Comparison of ENCODE assay signal across 8 cellular contexts in the genomic region with DNA sequence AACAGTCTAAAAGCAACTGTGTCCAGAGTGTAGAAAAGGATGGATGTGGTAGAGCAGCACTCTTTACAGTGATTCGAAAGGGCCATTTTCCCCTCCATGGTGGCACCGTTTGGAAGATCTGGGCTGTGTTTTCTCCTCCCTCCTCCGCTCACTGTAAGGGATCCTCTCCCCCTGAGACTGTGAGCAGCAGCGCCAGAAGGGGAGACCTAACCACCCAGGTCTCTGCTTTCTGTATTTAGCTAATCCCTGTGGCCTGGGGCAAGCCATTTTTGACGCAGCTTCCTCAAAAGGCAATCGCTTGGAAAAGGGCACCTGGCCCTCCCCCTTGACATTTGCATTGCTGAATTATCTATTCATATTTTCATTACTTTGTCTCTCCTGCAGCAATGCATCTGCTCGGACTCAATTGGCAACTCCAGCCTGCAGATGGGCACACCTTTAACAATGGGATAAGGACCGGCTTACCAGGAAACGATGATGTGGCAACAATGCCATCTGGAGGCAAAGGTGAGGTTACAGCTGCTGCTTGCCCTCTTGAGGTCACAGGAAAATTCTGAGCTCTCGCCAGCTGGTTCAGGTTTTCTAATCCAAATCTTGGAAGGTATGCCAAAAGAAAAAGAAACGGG.
DNase-seq lines count a peak whose midpoint lies in the region; ATAC-seq and TF ChIP-seq lines count a peak whose summit lies in the region.

No MANE protein-coding gene starts in this region.

- H3K9me3 Mint-ChIP-seq in type B pancreatic cell, result no peaks in the 10 kb centered on the region
- H3K9me3 Mint-ChIP-seq in stimulated activated effector memory CD8-positive, alpha-beta T cell treated with anti-CD3 and anti-CD28 coated beads, Interleukin-12 subunit alpha, Interleukin-12 subunit beta, amount 100 ng/mL, for 72 hours, result no peaks in the 10 kb centered on the region

- H3K4me3 ChIP-seq in WI38 (ENCODE audit: low read depth, low read length), result no peak overlapping the region

- ATAC-seq in GM21717 (IDR thresholded peaks at IDR 0.05; ENCODE audit: unreplicated experiment), result peak; percentile 81
- no peak for ATAC-seq in GM18520 (IDR thresholded peaks at IDR 0.05; ENCODE audit: unreplicated experiment)
- ATAC-seq in stimulated activated effector memory CD8-positive, alpha-beta T cell treated with anti-CD3 and anti-CD28 coated beads, Interleukin-12 subunit alpha, Interleukin-12 subunit beta, amount 100 ng/mL, for 72 hours, result no peak

- H3K4me1 Mint-ChIP-seq in type B pancreatic cell (ENCODE audit: unreplicated experiment), result peaks cover 21% of the 10 kb centered on the region
- no peaks in the 10 kb centered on the region for H3K4me1 Mint-ChIP-seq in stimulated activated effector memory CD8-positive, alpha-beta T cell treated with anti-CD3 and anti-CD28 coated beads, Interleukin-12 subunit alpha, Interleukin-12 subunit beta, amount 100 ng/mL, for 72 hours

- peak; percentile 37; the same call in 1 of the 2 replicates for TF ChIP-seq CTCF in WI38 (IDR thresholded peaks at IDR 0.05; ENCODE audit: low read depth, low read length)
- peak; percentile 73 for TF ChIP-seq CTCF in type B pancreatic cell (conservative IDR thresholded peaks at IDR 0.05)

- no peak overlapping the region for H3K27ac Mint-ChIP-seq in type B pancreatic cell
- no peak overlapping the region for H3K27ac Mint-ChIP-seq in stimulated activated effector memory CD8-positive, alpha-beta T cell treated with anti-CD3 and anti-CD28 coated beads, Interleukin-12 subunit alpha, Interleukin-12 subunit beta, amount 100 ng/mL, for 72 hours

- H3K27me3 Mint-ChIP-seq in type B pancreatic cell, result peaks cover 24% of the 10 kb centered on the region

- no peak overlapping the region for H3K4me3 Mint-ChIP-seq in type B pancreatic cell
- no peak overlapping the region for H3K4me3 Mint-ChIP-seq in stimulated activated effector memory CD8-positive, alpha-beta T cell treated with anti-CD3 and anti-CD28 coated beads, Interleukin-12 subunit alpha, Interleukin-12 subunit beta, amount 100 ng/mL, for 72 hours

- H3K36me3 Mint-ChIP-seq in type B pancreatic cell, result peaks cover 4% of the 10 kb centered on the region
- no peaks in the 10 kb centered on the region for H3K36me3 Mint-ChIP-seq in stimulated activated effector memory CD8-positive, alpha-beta T cell treated with anti-CD3 and anti-CD28 coated beads, Interleukin-12 subunit alpha, Interleukin-12 subunit beta, amount 100 ng/mL, for 72 hours

- peak; percentile 82 for DNase-seq in ELF-1 (ENCODE audit: low read depth, low spot score)
- peak; percentile 14 for DNase-seq in NCI-H1105 (lab: John Stamatoyannopoulos, UW)
- peak; percentile 81 for DNase-seq in iPS DF 4.7 (ENCODE audit: extremely low read depth, low spot score)
- DNase-seq in type B pancreatic cell (ENCODE audit: extremely low spot score, unreplicated experiment), result no peak
- DNase-seq in stimulated activated effector memory CD8-positive, alpha-beta T cell treated with anti-CD3 and anti-CD28 coated beads, Interleukin-12 subunit alpha, Interleukin-12 subunit beta, amount 100 ng/mL, for 72 hours (ENCODE audit: low spot score in 2 of 2), result no peak

Comparison
In these comparisons a context has a peak if more than half of its experiments do, and no peak if none do; other contexts are left out.
1. DNase-seq: peak in ELF-1 (single experiment), NCI-H1105 (single experiment) and iPS DF 4.7 (single experiment); none in type B pancreatic cell (single experiment) and stimulated activated effector memory CD8-positive, alpha-beta T cell treated with anti-CD3 and anti-CD28 coated beads, Interleukin-12 subunit alpha, Interleukin-12 subunit beta, amount 100 ng/mL, for 72 hours (0 of 2).